Comparison of ENCODE assay signal across 18 cellular contexts in genomic region chr17:46170609-46171432, GRCh38. TPM values are rescaled to one million over a fixed set of nuclear protein-coding genes. Genes with fewer than 3 reads are reported as not detected.
A peak's percentile ranks its signal among the peaks of the same experiment; 100 is the strongest.
DNase-seq lines count a peak whose midpoint lies in the region; ATAC-seq and FAIRE-seq lines count a peak whose summit lies in the region.
"Had no signal": no experiment of that assay in that cellular context is flagged by ENCODE, and none has a peak within 500 bp of the region (broad histone marks: within the 10 kb centered on the region; RNA-seq: fewer than 3 reads in every experiment).

No MANE protein-coding gene starts in this region.

- CTCF ChIA-PET in T-cell (lab: Charles Lee), result interaction anchor here in 1 of 2 donors (1.3 to 3.0 kb wide), 2 partner anchors 16 to 42 kb away, joined by 3 to 22 read pairs; no protein-coding TSS in a partner anchor
- CTCF ChIA-PET in activated CD4-positive, alpha-beta T cell treated with anti-CD3 and anti-CD28 coated beads, Interleukin-2, amount 10 ng/mL, durations not matched to agents 7 days and 5 days (lab: Charles Lee), result interaction anchor here (1.1 to 1.6 kb wide), 3 partner anchors 16 to 38 kb away, joined by 3 to 6 read pairs (median 3); partner anchors contain the start of gene KANSL1

- peak; percentile 35 for ATAC-seq in left ventricle myocardium superior
- no peak for ATAC-seq in left cardiac atrium
- no peak for ATAC-seq in T-cell (replicated peaks in 1 of 4)
- peak; percentile 29 for ATAC-seq in esophagus mucosa
- ATAC-seq in HG02759 (IDR thresholded peaks at IDR 0.05; ENCODE audit: unreplicated experiment), result no peak

- no peaks in the 10 kb centered on the region for H3K9me3 Mint-ChIP-seq in T-cell
- no peaks in the 10 kb centered on the region for H3K9me3 Mint-ChIP-seq in activated CD4-positive, alpha-beta T cell treated with anti-CD3 and anti-CD28 coated beads, Interleukin-2, amount 10 ng/mL, durations not matched to agents 7 days and 5 days

- intact Hi-C loops in left ventricle myocardium superior (cut with micrococcal nuclease), result no loop called here
- intact Hi-C loops in left cardiac atrium (cut with DNase I), result no loop called here

- H3K4me1 Mint-ChIP-seq in T-cell, result peaks cover 86 to 90% (median 89%) of the 10 kb centered on the region in 3 donors
- peaks cover 53% of the 10 kb centered on the region for H3K4me1 Mint-ChIP-seq in activated CD4-positive, alpha-beta T cell treated with anti-CD3 and anti-CD28 coated beads, Interleukin-2, amount 10 ng/mL, durations not matched to agents 7 days and 5 days

- no peaks in the 10 kb centered on the region for H3K27me3 Mint-ChIP-seq in T-cell
- H3K27me3 Mint-ChIP-seq in activated CD4-positive, alpha-beta T cell treated with anti-CD3 and anti-CD28 coated beads, Interleukin-2, amount 10 ng/mL, durations not matched to agents 7 days and 5 days, result no peaks in the 10 kb centered on the region

- peak overlapping the region in 1 of 3 donors; percentile 28 for H3K4me3 Mint-ChIP-seq in T-cell
- no peak overlapping the region for H3K4me3 Mint-ChIP-seq in activated CD4-positive, alpha-beta T cell treated with anti-CD3 and anti-CD28 coated beads, Interleukin-2, amount 10 ng/mL, durations not matched to agents 7 days and 5 days

- POLR2A ChIA-PET in T-cell (lab: Charles Lee), result interaction anchor here (0.5 to 0.6 kb wide), 3 partner anchors 7 to 1185 kb away, joined by 3 to 7 read pairs (median 5); no protein-coding TSS in a partner anchor
- POLR2A ChIA-PET in activated CD4-positive, alpha-beta T cell treated with anti-CD3 and anti-CD28 coated beads, Interleukin-2, amount 10 ng/mL, durations not matched to agents 7 days and 5 days (lab: Charles Lee), result no interaction called here

- DNase-seq in left ventricle myocardium superior (no peak), left cardiac atrium (no peak), T-cell (no peak), HTR-8/SVneo (ENCODE audit: insufficient read length, low spot score) (no peak), DMS 273 treated with DMSO at 0.1 percent for 48 hours (lab: John Stamatoyannopoulos, UW) (no peak)
- DNase-seq in activated CD4-positive, alpha-beta T cell treated with anti-CD3 and anti-CD28 coated beads, Interleukin-2, amount 10 ng/mL, durations not matched to agents 7 days and 5 days, result no peak
- DNase-seq: AML-193, dorsolateral prefrontal cortex, head of caudate nucleus, islet precursor cell, NCI-H146, NCI-H226, ovary, SIG-M5, spleen had no signal

- H3K36me3 Mint-ChIP-seq in T-cell, result peaks cover 38% of the 10 kb centered on the region
- H3K36me3 Mint-ChIP-seq in activated CD4-positive, alpha-beta T cell treated with anti-CD3 and anti-CD28 coated beads, Interleukin-2, amount 10 ng/mL, durations not matched to agents 7 days and 5 days (ENCODE audit: low read depth), result peaks cover 46% of the 10 kb centered on the region

- peak overlapping the region; percentile 0 to 13 for H3K27ac Mint-ChIP-seq in T-cell
- H3K27ac Mint-ChIP-seq in activated CD4-positive, alpha-beta T cell treated with anti-CD3 and anti-CD28 coated beads, Interleukin-2, amount 10 ng/mL, durations not matched to agents 7 days and 5 days, result no peak overlapping the region

- no peak for FAIRE-seq in HTR-8/SVneo (lab: Jason Lieb, UNC)
- FAIRE-seq: TTC549 had no signal

RNA-seq across cellular contexts. Expression of gene KANSL1, which starts 22.4 kb away (rescaled TPM):
- total RNA-seq in left ventricle myocardium superior (26.9 TPM), left cardiac atrium (10 to 100 TPM; 29.4 to 40.7 TPM), T-cell (100 to 1,000 TPM; 113 to 301 (median 160) TPM), esophagus mucosa (56.2 TPM)
- total RNA-seq in activated CD4-positive, alpha-beta T cell treated with anti-CD3 and anti-CD28 coated beads, Interleukin-2, amount 10 ng/mL, durations not matched to agents 7 days and 5 days, result 10 to 100 TPM; 85.7 to 97.7 TPM

Comparison
In these comparisons a context has a peak if more than half of its experiments do, and no peak if none do; other contexts are left out.
1. ATAC-seq: peak in left ventricle myocardium superior (single experiment) and esophagus mucosa (single experiment); none in left cardiac atrium (0 of 2), T-cell (0 of 4) and HG02759 (single experiment).